Comparison of ENCODE assay signal across 8 cellular contexts in genomic region chr19:14383898-14384669, GRCh38. TPM values are rescaled to one million over a fixed set of nuclear protein-coding genes. Genes with fewer than 3 reads are reported as not detected.
A peak's percentile ranks its signal among the peaks of the same experiment; 100 is the strongest.
DNase-seq lines count a peak whose midpoint lies in the region; ATAC-seq and TF ChIP-seq lines count a peak whose summit lies in the region.

No MANE protein-coding gene starts in this region.

- POLR2A ChIA-PET in MCF 10A (lab: Yijun Ruan, JAX): interaction anchor here (1.2 to 1.7 kb wide), 2 partner anchors 31 to 33 kb away, joined by 3 read pairs; no protein-coding TSS in a partner anchor

- H4K20me1 ChIP-seq in GM23338 (replicated peaks; ENCODE audit: insufficient read depth): no peaks in the 10 kb centered on the region

- no peaks in the 10 kb centered on the region for H3K9me3 ChIP-seq in mononuclear cell (ENCODE audit: low read depth, low read length)

- H3K27me3 Mint-ChIP-seq in GM23338 (ENCODE audit: insufficient read depth, low read depth, poor library complexity) (peaks cover 17% of the 10 kb centered on the region), MCF 10A (ENCODE audit: insufficient read depth, unreplicated experiment) (no peaks in the 10 kb centered on the region), type B pancreatic cell (peaks cover 4% of the 10 kb centered on the region)

- H3K36me3 Mint-ChIP-seq in GM23338 (ENCODE audit: low read depth): no peaks in the 10 kb centered on the region
- peaks cover 18% of the 10 kb centered on the region for H3K36me3 Mint-ChIP-seq in MCF 10A (ENCODE audit: insufficient read depth, unreplicated experiment)
- no peaks in the 10 kb centered on the region for H3K36me3 Mint-ChIP-seq in type B pancreatic cell

- ATAC-seq in GM23338 (no peak), GM18873 (IDR thresholded peaks at IDR 0.05; ENCODE audit: low FRiP score, unreplicated experiment) (no peak)

- no peak overlapping the region; the same call in 2 of the 3 replicates for H3K4me3 Mint-ChIP-seq in GM23338
- peak overlapping the region; percentile 63 for H3K4me3 Mint-ChIP-seq in MCF 10A (ENCODE audit: unreplicated experiment)
- H3K4me3 Mint-ChIP-seq in type B pancreatic cell: peak overlapping the region; percentile 27

- no peaks in the 10 kb centered on the region for H3K27me3 ChIP-seq in GM23338 (ENCODE audit: insufficient read depth)
- no peaks in the 10 kb centered on the region for H3K27me3 ChIP-seq in mononuclear cell (ENCODE audit: insufficient read depth, low read length)

- H3K36me3 ChIP-seq in GM23338 (ENCODE audit: insufficient read depth): no peaks in the 10 kb centered on the region

- H3K4me1 Mint-ChIP-seq in GM23338 (peaks cover 19% of the 10 kb centered on the region), MCF 10A (ENCODE audit: insufficient read depth, unreplicated experiment) (peaks cover 34% of the 10 kb centered on the region), type B pancreatic cell (ENCODE audit: unreplicated experiment) (peaks cover 17% of the 10 kb centered on the region)

- TF ChIP-seq CTCF in AG09309 (IDR thresholded peaks at IDR 0.05; ENCODE audit: control insufficient read depth, insufficient read depth, low read depth, low read length, missing control alignments) (no peak), GM23338 (conservative IDR thresholded peaks at IDR 0.05; ENCODE audit: low read depth in 2 of 2) (no peak), MCF 10A (IDR thresholded peaks at IDR 0.05; ENCODE audit: unreplicated experiment) (no peak), type B pancreatic cell (conservative IDR thresholded peaks at IDR 0.05) (no peak)

- no peak overlapping the region for H3K27ac ChIP-seq in GM23338 (ENCODE audit: low read depth)

- H3K4me2 ChIP-seq in GM23338: no peak overlapping the region

- H2AFZ ChIP-seq in GM23338: no peak overlapping the region

- H3K4me3 ChIP-seq in AG09309 (ENCODE audit: control insufficient read depth, low read depth, low read length) (peak overlapping the region; percentile 14), GM23338 (no peak overlapping the region), mononuclear cell (ENCODE audit: low read length) (peak overlapping the region; percentile 91)

- H3K9me3 Mint-ChIP-seq in GM23338 (no peaks in the 10 kb centered on the region; the same call in 1 of the 3 replicates), MCF 10A (ENCODE audit: unreplicated experiment) (no peaks in the 10 kb centered on the region), type B pancreatic cell (no peaks in the 10 kb centered on the region)

- peaks cover 9% of the 10 kb centered on the region; the same call in 1 of the 2 replicates for H3K4me1 ChIP-seq in GM23338 (ENCODE audit: insufficient read depth)
- peaks cover 71% of the 10 kb centered on the region for H3K4me1 ChIP-seq in mononuclear cell (ENCODE audit: insufficient read depth, low read length)

- CTCF ChIA-PET in MCF 10A (lab: Yijun Ruan, JAX): interaction anchor here (1.2 to 1.6 kb wide), 2 partner anchors 22 to 36 kb away, joined by 4 to 9 read pairs; no protein-coding TSS in a partner anchor

- peaks cover 8% of the 10 kb centered on the region; the same call in 1 of the 2 replicates for H3F3A ChIP-seq in GM23338 (replicated peaks; ENCODE audit: low read depth)

- H3K9me2 ChIP-seq in GM23338 (ENCODE audit: insufficient read depth): no peaks in the 10 kb centered on the region

- no TSS peak for BruUV-seq in MCF 10A (replicated peaks; lab: Mats Ljungman, UMichigan)

- no peak for DNase-seq in AG09309 (ENCODE audit: low read depth)
- DNase-seq in GM23338 (ENCODE audit: low spot score): no peak
- DNase-seq in SW480 (ENCODE audit: low spot score): peak; percentile 48
- DNase-seq in MCF 10A (ENCODE audit: unreplicated experiment): peak; percentile 50
- no peak for DNase-seq in type B pancreatic cell (ENCODE audit: extremely low spot score, unreplicated experiment)
- DNase-seq in NCI-H2227 treated with DMSO at 0.1 percent for 48 hours (lab: John Stamatoyannopoulos, UW): no peak

- intact Hi-C loops in MCF 10A (cut with micrococcal nuclease): loop anchor here (5.0 kb wide), 2 partner anchors 33 to 48 kb away; partner anchors contain the start of genes DDX39A and PKN1

- peak overlapping the region; percentile 57; the same call in 1 of the 2 replicates for H3K27ac Mint-ChIP-seq in GM23338
- peak overlapping the region; percentile 85 for H3K27ac Mint-ChIP-seq in MCF 10A (ENCODE audit: low read depth, unreplicated experiment)
- peak overlapping the region; percentile 44 for H3K27ac Mint-ChIP-seq in type B pancreatic cell

- no peaks in the 10 kb centered on the region for H3K79me2 ChIP-seq in GM23338 (replicated peaks; ENCODE audit: insufficient read depth)

TF ChIP-seq in GM23338, 12 proteins besides CTCF, POLR2A, EP300 and RAD21 (continues in another document):
- TF ChIP-seq NANOG (IDR thresholded peaks at IDR 0.05; ENCODE audit: borderline replicate concordance) (no peak), POLR2AphosphoS5 (IDR thresholded peaks at IDR 0.05; ENCODE audit: low read depth) (no peak), ZNF331 (CRISPR knock-in tag; IDR thresholded peaks at IDR 0.05; ENCODE audit: low read depth) (no peak), EZH2 (IDR thresholded peaks at IDR 0.05; ENCODE audit: low read depth, unreplicated experiment) (no peak), JUNB (IDR thresholded peaks at IDR 0.05; ENCODE audit: unreplicated experiment) (no peak)
- TF ChIP-seq, protein P1, sequence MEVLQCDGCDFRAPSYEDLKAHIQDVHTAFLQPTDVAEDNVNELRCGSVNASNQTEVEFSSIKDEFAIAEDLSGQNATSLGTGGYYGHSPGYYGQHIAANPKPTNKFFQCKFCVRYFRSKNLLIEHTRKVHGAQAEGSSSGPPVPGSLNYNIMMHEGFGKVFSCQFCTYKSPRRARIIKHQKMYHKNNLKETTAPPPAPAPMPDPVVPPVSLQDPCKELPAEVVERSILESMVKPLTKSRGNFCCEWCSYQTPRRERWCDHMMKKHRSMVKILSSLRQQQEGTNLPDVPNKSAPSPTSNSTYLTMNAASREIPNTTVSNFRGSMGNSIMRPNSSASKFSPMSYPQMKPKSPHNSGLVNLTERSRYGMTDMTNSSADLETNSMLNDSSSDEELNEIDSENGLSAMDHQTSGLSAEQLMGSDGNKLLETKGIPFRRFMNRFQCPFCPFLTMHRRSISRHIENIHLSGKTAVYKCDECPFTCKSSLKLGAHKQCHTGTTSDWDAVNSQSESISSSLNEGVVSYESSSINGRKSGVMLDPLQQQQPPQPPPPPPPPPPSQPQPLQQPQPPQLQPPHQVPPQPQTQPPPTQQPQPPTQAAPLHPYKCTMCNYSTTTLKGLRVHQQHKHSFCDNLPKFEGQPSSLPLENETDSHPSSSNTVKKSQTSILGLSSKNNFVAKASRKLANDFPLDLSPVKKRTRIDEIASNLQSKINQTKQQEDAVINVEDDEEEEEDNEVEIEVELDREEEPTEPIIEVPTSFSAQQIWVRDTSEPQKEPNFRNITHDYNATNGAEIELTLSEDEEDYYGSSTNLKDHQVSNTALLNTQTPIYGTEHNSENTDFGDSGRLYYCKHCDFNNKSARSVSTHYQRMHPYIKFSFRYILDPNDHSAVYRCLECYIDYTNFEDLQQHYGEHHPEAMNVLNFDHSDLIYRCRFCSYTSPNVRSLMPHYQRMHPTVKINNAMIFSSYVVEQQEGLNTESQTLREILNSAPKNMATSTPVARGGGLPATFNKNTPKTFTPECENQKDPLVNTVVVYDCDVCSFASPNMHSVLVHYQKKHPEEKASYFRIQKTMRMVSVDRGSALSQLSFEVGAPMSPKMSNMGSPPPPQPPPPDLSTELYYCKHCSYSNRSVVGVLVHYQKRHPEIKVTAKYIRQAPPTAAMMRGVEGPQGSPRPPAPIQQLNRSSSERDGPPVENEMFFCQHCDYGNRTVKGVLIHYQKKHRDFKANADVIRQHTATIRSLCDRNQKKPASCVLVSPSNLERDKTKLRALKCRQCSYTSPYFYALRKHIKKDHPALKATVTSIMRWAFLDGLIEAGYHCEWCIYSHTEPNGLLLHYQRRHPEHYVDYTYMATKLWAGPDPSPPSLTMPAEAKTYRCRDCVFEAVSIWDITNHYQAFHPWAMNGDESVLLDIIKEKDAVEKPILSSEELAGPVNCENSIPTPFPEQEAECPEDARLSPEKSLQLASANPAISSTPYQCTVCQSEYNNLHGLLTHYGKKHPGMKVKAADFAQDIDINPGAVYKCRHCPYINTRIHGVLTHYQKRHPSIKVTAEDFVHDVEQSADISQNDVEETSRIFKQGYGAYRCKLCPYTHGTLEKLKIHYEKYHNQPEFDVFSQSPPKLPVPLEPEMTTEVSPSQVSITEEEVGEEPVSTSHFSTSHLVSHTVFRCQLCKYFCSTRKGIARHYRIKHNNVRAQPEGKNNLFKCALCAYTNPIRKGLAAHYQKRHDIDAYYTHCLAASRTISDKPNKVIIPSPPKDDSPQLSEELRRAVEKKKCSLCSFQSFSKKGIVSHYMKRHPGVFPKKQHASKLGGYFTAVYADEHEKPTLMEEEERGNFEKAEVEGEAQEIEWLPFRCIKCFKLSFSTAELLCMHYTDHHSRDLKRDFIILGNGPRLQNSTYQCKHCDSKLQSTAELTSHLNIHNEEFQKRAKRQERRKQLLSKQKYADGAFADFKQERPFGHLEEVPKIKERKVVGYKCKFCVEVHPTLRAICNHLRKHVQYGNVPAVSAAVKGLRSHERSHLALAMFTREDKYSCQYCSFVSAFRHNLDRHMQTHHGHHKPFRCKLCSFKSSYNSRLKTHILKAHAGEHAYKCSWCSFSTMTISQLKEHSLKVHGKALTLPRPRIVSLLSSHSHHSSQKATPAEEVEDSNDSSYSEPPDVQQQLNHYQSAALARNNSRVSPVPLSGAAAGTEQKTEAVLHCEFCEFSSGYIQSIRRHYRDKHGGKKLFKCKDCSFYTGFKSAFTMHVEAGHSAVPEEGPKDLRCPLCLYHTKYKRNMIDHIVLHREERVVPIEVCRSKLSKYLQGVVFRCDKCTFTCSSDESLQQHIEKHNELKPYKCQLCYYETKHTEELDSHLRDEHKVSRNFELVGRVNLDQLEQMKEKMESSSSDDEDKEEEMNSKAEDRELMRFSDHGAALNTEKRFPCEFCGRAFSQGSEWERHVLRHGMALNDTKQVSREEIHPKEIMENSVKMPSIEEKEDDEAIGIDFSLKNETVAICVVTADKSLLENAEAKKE (CRISPR knock-in tag; IDR thresholded peaks at IDR 0.05): no peak

RNA-seq across cellular contexts. Expression of gene ADGRE5, which starts 2.8 kb away (rescaled TPM):
- 1.5 and 5.5 TPM in 2 replicates for total RNA-seq in GM23338 (2014; rRNA removed; shearing (Covaris generic))
- 1.4 and 2.1 TPM in 2 replicates for polyA plus RNA-seq in GM23338 (2016; fragmentation: Nextera tagmentation; extraction: Ambion mirVana)
- 44.5 and 47.9 TPM in 2 replicates for total RNA-seq in MCF 10A (2022)
- 155 TPM for total RNA-seq in mononuclear cell
- 4.9 and 14.3 TPM in 2 replicates for total RNA-seq in type B pancreatic cell (ENCODE audit: low replicate concordance)

RNA-seq across cellular contexts. Expression of gene DDX39A, which starts 35.1 kb away (rescaled TPM):
- 156 and 196 TPM in 2 replicates for total RNA-seq in GM23338 (2014; rRNA removed; shearing (Covaris generic))
- 185 and 195 TPM in 2 replicates for polyA plus RNA-seq in GM23338 (2016; fragmentation: Nextera tagmentation; extraction: Ambion mirVana)
- total RNA-seq in MCF 10A (2022) (62.1 and 65.4 TPM in 2 replicates), mononuclear cell (123 TPM), type B pancreatic cell (ENCODE audit: low replicate concordance) (71.9 and 84.3 TPM in 2 replicates)

RNA-seq across cellular contexts. Expression of gene PKN1, which starts 49.0 kb away (rescaled TPM):
- total RNA-seq in GM23338 (2014; rRNA removed; shearing (Covaris generic)): 147 and 201 TPM in 2 replicates
- 86.8 and 106 TPM in 2 replicates for polyA plus RNA-seq in GM23338 (2016; fragmentation: Nextera tagmentation; extraction: Ambion mirVana)
- total RNA-seq in MCF 10A (2022): 94.8 and 141 TPM in 2 replicates
- total RNA-seq in mononuclear cell: 118 TPM
- 63.1 and 85.3 TPM in 2 replicates for total RNA-seq in type B pancreatic cell (ENCODE audit: low replicate concordance)

Comparison
In these comparisons a context has a peak if more than half of its experiments do, and no peak if none do; other contexts are left out.
1. DNase-seq: peak in SW480 (single experiment) and MCF 10A (single experiment); none in AG09309 (single experiment), GM23338 (single experiment), type B pancreatic cell (single experiment) and NCI-H2227 treated with DMSO at 0.1 percent for 48 hours (single experiment).
2. Peak in every context shown above with its lines, with median percentiles within 50 percentile points of each other: H3K27ac Mint-ChIP-seq.